24 cellular contexts compared by ENCODE assay signal in genomic region chr7:159016591-159016990, GRCh38.
A peak's percentile ranks its signal among the peaks of the same experiment; 100 is the strongest.
DNase-seq lines count a peak whose midpoint lies in the region; ATAC-seq, FAIRE-seq and TF ChIP-seq lines count a peak whose summit lies in the region.
"Had no signal": no experiment of that assay in that cellular context is flagged by ENCODE, and none has a peak within 500 bp of the region (broad histone marks: within the 10 kb centered on the region; RNA-seq: fewer than 3 reads in every experiment).

No MANE protein-coding gene starts in this region.

- TF ChIP-seq EP300 in sigmoid colon (IDR thresholded peaks at IDR 0.05), result no peak

- peak overlapping the region; percentile 18 for H4K91ac ChIP-seq in mesenchymal stem cell (ENCODE audit: low read length)
- H4K91ac ChIP-seq in trophoblast cell (ENCODE audit: low read depth, low read length), result no peak overlapping the region

- no peaks in the 10 kb centered on the region for H3K27me3 ChIP-seq in left ventricle myocardium inferior (ENCODE audit: low read depth)
- peaks cover 0 to 3% of the 10 kb centered on the region in 2 experiments for H3K27me3 ChIP-seq in mesenchymal stem cell (ENCODE audit: control insufficient read depth in 1 of 2, insufficient read depth in 1 of 2, low read length in 2 of 2)
- no peaks in the 10 kb centered on the region for H3K27me3 ChIP-seq in sigmoid colon
- no peaks in the 10 kb centered on the region for H3K27me3 ChIP-seq in trophoblast cell (ENCODE audit: insufficient read depth, low read length)

- H3K9me3 ChIP-seq in left ventricle myocardium inferior (replicated peaks), result no peaks in the 10 kb centered on the region
- H3K9me3 ChIP-seq in mesenchymal stem cell (ENCODE audit: control insufficient read depth, low read length), result no peaks in the 10 kb centered on the region
- H3K9me3 ChIP-seq in sigmoid colon, result no peaks in the 10 kb centered on the region
- peaks cover 6% of the 10 kb centered on the region for H3K9me3 ChIP-seq in trophoblast cell (ENCODE audit: insufficient read depth, low read depth, low read length)

- 96% methylated on average over 19 of the region's 19 CpGs for WGBS in mesenchymal stem cell
- 84 to 88% methylated on average over 19 of the region's 19 CpGs for WGBS in sigmoid colon, 2 donors
- no CpG with 5 or more reads among the region's 19 CpGs for whole genome bisulfite sequencing in trophoblast cell (ENCODE audit: extremely low coverage, insufficient coverage, insufficient read length)

- H3K9ac ChIP-seq in mesenchymal stem cell (ENCODE audit: low read length) (no peak overlapping the region), trophoblast cell (ENCODE audit: low read length) (no peak overlapping the region)
- H3K9ac ChIP-seq: GM23248, KMS-11 had no signal

- ATAC-seq in Right ventricle myocardium superior (ENCODE audit: poor library complexity) (no peak), HG03354 (IDR thresholded peaks at IDR 0.05; ENCODE audit: poor library complexity, severe bottlenecking, unreplicated experiment) (no peak)

- H4K8ac ChIP-seq in mesenchymal stem cell (ENCODE audit: low read length) (no peak overlapping the region), trophoblast cell (ENCODE audit: low read depth, low read length) (no peak overlapping the region)

- H2BK15ac ChIP-seq in mesenchymal stem cell (ENCODE audit: low read depth, poor library complexity, severe bottlenecking), result no peak overlapping the region

- H2BK5ac ChIP-seq in mesenchymal stem cell (ENCODE audit: low read depth, low read length, poor library complexity, severe bottlenecking) (no peak overlapping the region), trophoblast cell (ENCODE audit: low read depth, low read length, poor library complexity) (no peak overlapping the region)

- H3K4ac ChIP-seq in mesenchymal stem cell (ENCODE audit: low read depth in 1 of 2, low read length in 2 of 2) (no peak overlapping the region), trophoblast cell (ENCODE audit: low read depth, low read length) (no peak overlapping the region)

- H3K23ac ChIP-seq in mesenchymal stem cell (ENCODE audit: low read length in 2 of 2) (no peak overlapping the region), trophoblast cell (ENCODE audit: low read length) (no peak overlapping the region)

- peak overlapping the region; percentile 92 for H3K27ac ChIP-seq in left ventricle myocardium inferior (replicated peaks)
- H3K27ac ChIP-seq in mesenchymal stem cell (ENCODE audit: low read length, poor library complexity, severe bottlenecking), result no peak overlapping the region
- peak overlapping the region; percentile 71 to 85 (median 84) for H3K27ac ChIP-seq in sigmoid colon
- no peak overlapping the region for H3K27ac ChIP-seq in trophoblast cell (ENCODE audit: low read depth, low read length)
- H3K27ac ChIP-seq: GM23248, KMS-11, PC-9, SK-N-MC had no signal

- no peak for FAIRE-seq in H54 (lab: Jason Lieb, UNC)

- no peak overlapping the region for H4K12ac ChIP-seq in trophoblast cell (ENCODE audit: low read depth, low read length)

- no peaks in the 10 kb centered on the region for H3K79me1 ChIP-seq in mesenchymal stem cell (replicated peaks; ENCODE audit: low read length, poor library complexity, severe bottlenecking)
- no peaks in the 10 kb centered on the region for H3K79me1 ChIP-seq in trophoblast cell (ENCODE audit: low read length)

- no peak overlapping the region for H2BK12ac ChIP-seq in mesenchymal stem cell (ENCODE audit: low read length in 2 of 2)
- no peak overlapping the region for H2BK12ac ChIP-seq in trophoblast cell (ENCODE audit: low read length)

- H2AK5ac ChIP-seq in mesenchymal stem cell (ENCODE audit: low read length, severe bottlenecking), result peak overlapping the region; percentile 67
- no peak overlapping the region for H2AK5ac ChIP-seq in trophoblast cell (ENCODE audit: low read length)

- H3K14ac ChIP-seq in mesenchymal stem cell (ENCODE audit: low read length in 2 of 2), result no peak overlapping the region
- no peak overlapping the region for H3K14ac ChIP-seq in trophoblast cell (ENCODE audit: low read length)

- H2AFZ ChIP-seq in mesenchymal stem cell (ENCODE audit: low read depth, low read length) (no peak overlapping the region), trophoblast cell (ENCODE audit: insufficient read depth, low read length, poor library complexity) (no peak overlapping the region)
- H2AFZ ChIP-seq: GM23248, PC-9 had no signal

- no peak for TF ChIP-seq POLR2A in sigmoid colon (IDR thresholded peaks at IDR 0.05)
- TF ChIP-seq POLR2A in H54 (IDR thresholded peaks at IDR 0.05; ENCODE audit: low read depth, low read length), result no peak

- no peaks in the 10 kb centered on the region for H3K79me2 ChIP-seq in trophoblast cell (ENCODE audit: control insufficient read depth, insufficient read depth, low read length, poor library complexity)

- H3K4me1 ChIP-seq in left ventricle myocardium inferior (peaks cover 50% of the 10 kb centered on the region), mesenchymal stem cell (ENCODE audit: control insufficient read depth, insufficient read depth, low read depth, low read length) (peaks cover 45% of the 10 kb centered on the region), sigmoid colon (peaks cover 0 to 53% (median 43%) of the 10 kb centered on the region in 4 donors), trophoblast cell (ENCODE audit: control insufficient read depth in 1 of 2, insufficient read depth in 2 of 2, low read length in 2 of 2) (peaks cover 5 to 10% of the 10 kb centered on the region in 2 experiments)

- H3K4me3 ChIP-seq in left ventricle myocardium inferior, result no peak overlapping the region
- no peak overlapping the region for H3K4me3 ChIP-seq in mesenchymal stem cell (ENCODE audit: insufficient read depth in 1 of 2, low read depth in 1 of 2, low read length in 2 of 2)
- no peak overlapping the region for H3K4me3 ChIP-seq in sigmoid colon
- H3K4me3 ChIP-seq in trophoblast cell (ENCODE audit: low read depth, low read length), result no peak overlapping the region
- H3K4me3 ChIP-seq: GM23248, PC-9, SK-N-MC had no signal

- H3K4me2 ChIP-seq in mesenchymal stem cell (ENCODE audit: low read length, poor library complexity, severe bottlenecking) (no peak overlapping the region), trophoblast cell (ENCODE audit: low read length) (no peak overlapping the region)
- H3K4me2 ChIP-seq: KMS-11, PC-9 had no signal

- intact Hi-C loops in left ventricle myocardium inferior (cut with micrococcal nuclease), result no loop called here
- intact Hi-C loops in Right ventricle myocardium superior (cut with DNase I), result no loop called here
- intact Hi-C loops in sigmoid colon (cut with DNase I), result no loop called here

- no peak for DNase-seq in left ventricle myocardium inferior
- DNase-seq in Right ventricle myocardium superior, result no peak
- no peak for DNase-seq in mesenchymal stem cell
- DNase-seq in sigmoid colon, result no peak
- DNase-seq in activated CD4-positive, alpha-beta T cell treated with anti-CD3 and anti-CD28 coated beads, Interleukin-2, amount 50 U/mL, for 48 hours, result no peak
- no peak for DNase-seq in H54 (ENCODE audit: insufficient read length, low spot score)
- no peak for DNase-seq in trophoblast cell
- DNase-seq: 8988T, AML-193, DMS 273 treated with DMSO at 0.1 percent for 48 hours, DMS79 treated with DMSO at 0.1 percent for 48 hours, GM23248, IMR-90, NCI-H1105, NCI-H146, NCI-H2029, NCI-H2227 treated with DMSO at 0.1 percent for 48 hours, NCI-H510A, PC-9, RPMI8226, SHP77 treated with DMSO at 0.1 percent for 48 hours had no signal

- H3K18ac ChIP-seq in mesenchymal stem cell (ENCODE audit: low read depth in 1 of 2, low read length in 2 of 2), result no peak overlapping the region
- H3K18ac ChIP-seq in trophoblast cell (ENCODE audit: low read length), result no peak overlapping the region

- no peak overlapping the region for H2BK120ac ChIP-seq in mesenchymal stem cell (ENCODE audit: low read depth, low read length)
- H2BK120ac ChIP-seq in trophoblast cell (ENCODE audit: insufficient read depth, low read length, poor library complexity), result no peak overlapping the region

- TF ChIP-seq CTCF in left ventricle myocardium inferior (IDR thresholded peaks at IDR 0.05; ENCODE audit: borderline replicate concordance) (no peak), sigmoid colon (IDR thresholded peaks at IDR 0.05) (no peak)

- no peaks in the 10 kb centered on the region for H3K36me3 ChIP-seq in left ventricle myocardium inferior
- peaks cover 0 to 2% of the 10 kb centered on the region in 2 experiments for H3K36me3 ChIP-seq in mesenchymal stem cell (ENCODE audit: control insufficient read depth in 1 of 2, insufficient read depth in 2 of 2, low read depth in 1 of 2, low read length in 2 of 2)
- H3K36me3 ChIP-seq in sigmoid colon, result no peaks in the 10 kb centered on the region
- no peaks in the 10 kb centered on the region for H3K36me3 ChIP-seq in trophoblast cell (ENCODE audit: control insufficient read depth in 1 of 2, insufficient read depth in 2 of 2, low read length in 2 of 2)

Comparison
In these comparisons a context has a peak if more than half of its experiments do, and no peak if none do; other contexts are left out.
1. H3K27ac ChIP-seq: peak in left ventricle myocardium inferior (single experiment) and sigmoid colon (4 of 4); none in mesenchymal stem cell (single experiment) and trophoblast cell (single experiment).